25 cellular contexts compared by ENCODE assay signal in the genomic region with DNA sequence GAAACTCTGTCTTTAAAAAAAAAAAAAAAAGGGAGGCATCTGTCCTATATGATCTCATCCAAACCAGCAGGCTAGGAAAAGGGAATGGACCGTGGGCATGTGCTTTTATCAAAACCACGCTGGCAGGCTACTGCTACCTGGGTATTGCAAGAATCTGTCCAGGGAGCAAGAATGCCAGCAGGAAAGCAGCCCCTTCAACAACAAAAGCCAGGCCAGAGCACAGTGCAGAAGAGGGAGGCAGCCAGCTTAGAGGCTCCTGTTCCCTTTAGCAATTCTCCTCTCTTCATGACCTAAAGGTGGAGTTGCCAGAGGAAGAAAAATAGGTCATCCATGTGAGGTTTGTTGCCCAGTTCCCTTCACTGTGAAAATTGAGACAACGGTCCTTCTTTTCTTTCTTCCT. TPM values are rescaled to one million over a fixed set of nuclear protein-coding genes. Genes with fewer than 3 reads are reported as not detected.
DNase-seq lines count a peak whose midpoint lies in the region; ATAC-seq and TF ChIP-seq lines count a peak whose summit lies in the region.
"Had no signal": no experiment of that assay in that cellular context is flagged by ENCODE, and none has a peak within 500 bp of the region (broad histone marks: within the 10 kb centered on the region; RNA-seq: fewer than 3 reads in every experiment).

No MANE protein-coding gene starts in this region.

- peaks cover 11% of the 10 kb centered on the region for H3F3A ChIP-seq in smooth muscle cell (ENCODE audit: low read depth)

- H2AFZ ChIP-seq in smooth muscle cell (ENCODE audit: low read depth), result no peak overlapping the region

- H3K27ac Mint-ChIP-seq in endothelial cell (ENCODE audit: unreplicated experiment) (no peak overlapping the region), T-cell (no peak overlapping the region)
- H3K27ac Mint-ChIP-seq: activated naive CD4-positive, alpha-beta T cell treated with anti-CD3 and anti-CD28 coated beads, Interleukin-2, amount 50 U/mL, for 24 hours had no signal

- peak overlapping the region; percentile 78 for H3K27ac ChIP-seq in cardiac muscle cell
- peak overlapping the region; percentile 4 for H3K27ac ChIP-seq in smooth muscle cell (ENCODE audit: low read depth)
- H3K27ac ChIP-seq: ascending aorta, BLaER1, prostate gland, suprapubic skin, WERI-Rb-1 had no signal

- H3K36me3 Mint-ChIP-seq in endothelial cell (ENCODE audit: low read depth, unreplicated experiment) (peaks cover 46% of the 10 kb centered on the region), T-cell (peaks cover 47% of the 10 kb centered on the region)

- H3K27me3 Mint-ChIP-seq in endothelial cell (ENCODE audit: unreplicated experiment) (peaks cover 1% of the 10 kb centered on the region), T-cell (no peaks in the 10 kb centered on the region)
- H3K27me3 Mint-ChIP-seq: activated CD4-positive, alpha-beta T cell treated with anti-CD3 and anti-CD28 coated beads, Interleukin-2, amount 10 ng/mL, durations not matched to agents 24 days and 14 days; activated naive CD4-positive, alpha-beta T cell treated with anti-CD3 and anti-CD28 coated beads, Interleukin-2, amount 50 U/mL, for 24 hours had no signal

- H3K4me1 ChIP-seq in cardiac muscle cell (ENCODE audit: low read depth), result peaks cover 12% of the 10 kb centered on the region
- no peaks in the 10 kb centered on the region for H3K4me1 ChIP-seq in smooth muscle cell (ENCODE audit: low read depth)
- H3K4me1 ChIP-seq: prostate gland, uterus had no signal

- 80% methylated on average over 3 of the region's 3 CpGs for WGBS in smooth muscle cell (ENCODE audit: low lambda C conversion rate)

- CTCF ChIA-PET in T-cell (lab: Charles Lee), result no interaction called here

- H3K27me3 ChIP-seq in cardiac muscle cell, result no peaks in the 10 kb centered on the region
- H3K27me3 ChIP-seq in smooth muscle cell (ENCODE audit: low read depth), result no peaks in the 10 kb centered on the region
- H3K27me3 ChIP-seq: ascending aorta, BLaER1, esophagus squamous epithelium, suprapubic skin, uterus had no signal

- H4K20me1 ChIP-seq in smooth muscle cell (ENCODE audit: low read depth), result peaks cover 94% of the 10 kb centered on the region

- ATAC-seq in Right ventricle myocardium superior (ENCODE audit: poor library complexity) (no peak), T-cell (replicated peaks in 1 of 4) (no peak)

- no peak overlapping the region for H3K4me3 ChIP-seq in cardiac muscle cell
- H3K4me3 ChIP-seq in smooth muscle cell, result no peak overlapping the region
- H3K4me3 ChIP-seq: ascending aorta, BLaER1, esophagus squamous epithelium, prostate gland, suprapubic skin, uterus had no signal

- no peak overlapping the region for H3K9ac ChIP-seq in smooth muscle cell (ENCODE audit: low read depth)
- H3K9ac ChIP-seq: BLaER1 had no signal

- H3K4me3 Mint-ChIP-seq in endothelial cell (ENCODE audit: unreplicated experiment) (peak overlapping the region; percentile 47), T-cell (no peak overlapping the region)
- H3K4me3 Mint-ChIP-seq: activated CD4-positive, alpha-beta T cell treated with anti-CD3 and anti-CD28 coated beads, Interleukin-2, amount 10 ng/mL, durations not matched to agents 24 days and 14 days; activated naive CD4-positive, alpha-beta T cell treated with anti-CD3 and anti-CD28 coated beads, Interleukin-2, amount 50 U/mL, for 24 hours; activated T-helper 1 cell treated with anti-CD3 and anti-CD28 coated beads, Interleukin-12 subunit alpha, Interleukin-12 subunit beta, Interleukin-2, Interleukin-4 antibody, amounts not matched to agents 30 ng/mL and 10 ng/mL and 1 ng/mL, durations not matched to agents 14 hours and 24 hours and 36 hours had no signal

- TF ChIP-seq CTCF in cardiac muscle cell (IDR thresholded peaks at IDR 0.05; ENCODE audit: low read depth, low read length) (no peak), endothelial cell (IDR thresholded peaks at IDR 0.05; ENCODE audit: unreplicated experiment) (no peak), smooth muscle cell (IDR thresholded peaks at IDR 0.05; ENCODE audit: borderline replicate concordance, insufficient read depth, poor library complexity, severe bottlenecking) (no peak)

- no peak for DNase-seq in cardiac muscle cell (ENCODE audit: low read depth in 1 of 2, low spot score in 1 of 2)
- DNase-seq in Right ventricle myocardium superior, result no peak
- peak; percentile 31 for DNase-seq in RPMI7951 (ENCODE audit: low read depth)
- no peak for DNase-seq in endothelial cell (ENCODE audit: low spot score)
- DNase-seq in smooth muscle cell (lab: John Stamatoyannopoulos, UW; ENCODE audit: unreplicated experiment), result no peak
- no peak for DNase-seq in H4 (ENCODE audit: low spot score)
- DNase-seq in islet precursor cell, result no peak
- DNase-seq in T-cell, result no peak
- DNase-seq: ACHN; activated CD4-positive, alpha-beta T cell treated with anti-CD3 and anti-CD28 coated beads, Interleukin-2, amount 10 ng/mL, durations not matched to agents 24 days and 14 days; DMS79 treated with DMSO at 0.1 percent for 48 hours; effector memory CD4-positive, alpha-beta T cell; esophagus squamous epithelium; NCI-H187; NCI-H69; small intestine; stimulated activated CD4-positive, alpha-beta T cell treated with anti-CD3 and anti-CD28 coated beads, Interleukin-2, amount 100 ng/mL, for 24 hours; uterus; WERI-Rb-1 had no signal

- peaks cover 34% of the 10 kb centered on the region for H3K36me3 ChIP-seq in cardiac muscle cell
- no peaks in the 10 kb centered on the region for H3K36me3 ChIP-seq in smooth muscle cell (ENCODE audit: low read depth)
- H3K36me3 ChIP-seq: uterus had no signal

- intact Hi-C loops in Right ventricle myocardium superior (cut with DNase I), result no loop called here

- no peaks in the 10 kb centered on the region for H3K9me3 Mint-ChIP-seq in endothelial cell (ENCODE audit: unreplicated experiment)
- H3K9me3 Mint-ChIP-seq in T-cell, result no peaks in the 10 kb centered on the region
- H3K9me3 Mint-ChIP-seq: activated CD4-positive, alpha-beta T cell treated with anti-CD3 and anti-CD28 coated beads, Interleukin-2, amount 10 ng/mL, durations not matched to agents 24 days and 14 days; activated naive CD4-positive, alpha-beta T cell treated with anti-CD3 and anti-CD28 coated beads, Interleukin-2, amount 50 U/mL, for 24 hours; activated T-helper 1 cell treated with anti-CD3 and anti-CD28 coated beads, Interleukin-12 subunit alpha, Interleukin-12 subunit beta, Interleukin-2, Interleukin-4 antibody, amounts not matched to agents 30 ng/mL and 10 ng/mL and 1 ng/mL, durations not matched to agents 14 hours and 24 hours and 36 hours had no signal

- H3K4me1 Mint-ChIP-seq in endothelial cell (ENCODE audit: unreplicated experiment) (peaks cover 10% of the 10 kb centered on the region), T-cell (peaks cover 11 to 19% (median 11%) of the 10 kb centered on the region in 3 donors)

- POLR2A ChIA-PET in T-cell (lab: Charles Lee), result no interaction called here

- no peak overlapping the region for H3K4me2 ChIP-seq in smooth muscle cell
- H3K4me2 ChIP-seq: BLaER1 had no signal

- peaks cover 36% of the 10 kb centered on the region for H3K79me2 ChIP-seq in smooth muscle cell (ENCODE audit: low read depth)

- H3K9me3 ChIP-seq in cardiac muscle cell (ENCODE audit: low read depth), result no peaks in the 10 kb centered on the region
- no peaks in the 10 kb centered on the region for H3K9me3 ChIP-seq in smooth muscle cell (replicated peaks; ENCODE audit: low read depth)
- H3K9me3 ChIP-seq: ascending aorta, BLaER1, esophagus squamous epithelium, prostate gland, suprapubic skin, uterus had no signal

RNA-seq across cellular contexts. Expression of gene TBC1D20, which starts 18.2 kb away (rescaled TPM):
- 34.4 and 40.0 TPM in 2 replicates for total RNA-seq in cardiac muscle cell
- polyA plus RNA-seq in cardiac muscle cell, result 29.0 and 31.3 TPM in 2 replicates
- total RNA-seq in Right ventricle myocardium superior, result 23.1 TPM
- total RNA-seq in RPMI7951 (2014; rRNA removed; shearing (Covaris generic)), result 35.3 and 38.1 TPM in 2 replicates
- total RNA-seq in endothelial cell (ENCODE audit: unreplicated experiment), result 29.9 TPM
- 37.9 and 41.9 TPM in 2 replicates for total RNA-seq in smooth muscle cell
- 41.6 and 45.7 TPM in 2 replicates for polyA plus RNA-seq in smooth muscle cell
- 18.0 and 21.6 TPM in 2 replicates for total RNA-seq in H4 (2014; rRNA removed; shearing (Covaris generic))
- total RNA-seq in T-cell, result 10 to 100 TPM; 28.9 to 42.7 (median 39.5) TPM

RNA-seq across cellular contexts. Expression of gene RBCK1, which starts 36.0 kb away (rescaled TPM):
- total RNA-seq in cardiac muscle cell (81.3 and 104 TPM in 2 replicates), Right ventricle myocardium superior (44.2 TPM), endothelial cell (ENCODE audit: unreplicated experiment) (68.8 TPM), smooth muscle cell (43.0 and 49.2 TPM in 2 replicates), T-cell (100 to 1,000 TPM in 3 of 5 donors, 10 to 100 TPM in 2; 87.0 to 110 (median 105) TPM)
- polyA plus RNA-seq in cardiac muscle cell (51.5 and 75.9 TPM in 2 replicates), smooth muscle cell (53.9 and 62.4 TPM in 2 replicates)
- total RNA-seq in RPMI7951 (2014; rRNA removed; shearing (Covaris generic)), result 106 and 141 TPM in 2 replicates
- total RNA-seq in H4 (2014; rRNA removed; shearing (Covaris generic)), result 91.7 and 95.5 TPM in 2 replicates
